Comparison of ENCODE assay signal across 19 cellular contexts in the genomic region with DNA sequence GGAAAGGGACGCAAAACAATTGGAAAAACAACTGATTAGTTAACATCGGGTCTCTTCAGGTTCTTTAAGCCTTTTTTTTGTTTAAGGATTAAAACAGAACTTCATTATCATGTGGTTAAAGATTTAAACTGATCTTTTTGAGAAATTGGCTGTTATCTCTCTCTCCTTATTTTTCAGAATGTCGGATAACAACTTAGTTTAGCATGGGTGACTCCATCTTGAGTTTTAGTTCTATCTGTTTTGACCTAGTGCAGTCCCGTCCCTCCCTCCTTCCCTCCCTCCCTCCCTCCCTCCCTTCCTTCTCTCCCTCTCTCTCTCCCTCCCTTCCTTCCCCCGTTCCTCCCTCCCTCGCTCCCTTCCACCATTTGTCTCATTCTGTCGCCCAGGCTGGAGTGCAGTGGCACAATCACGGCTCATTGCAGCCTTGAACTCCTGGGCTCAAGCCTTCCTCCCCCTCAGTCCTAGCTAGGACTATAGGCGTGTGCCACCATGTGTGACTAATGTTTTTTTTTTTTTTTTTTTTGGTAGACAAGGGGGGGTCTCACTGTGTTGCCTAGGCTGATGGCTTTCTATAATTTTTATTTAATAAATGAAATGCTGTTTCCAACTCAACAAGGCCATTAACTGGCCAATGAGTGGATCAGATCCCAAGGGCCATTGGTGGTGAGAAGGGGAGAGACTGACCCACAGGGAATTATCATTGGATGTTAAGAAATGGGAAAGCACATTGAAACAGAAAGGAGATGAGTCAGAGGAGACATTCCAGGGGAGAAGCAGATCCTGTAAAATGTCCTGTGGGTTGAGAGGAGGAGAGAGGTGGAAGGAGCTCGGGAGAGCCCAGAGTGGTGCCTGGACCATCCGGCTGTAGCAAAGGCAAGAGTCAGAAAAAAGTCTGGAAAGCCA. TPM values are rescaled to one million over a fixed set of nuclear protein-coding genes. Genes with fewer than 3 reads are reported as not detected.
DNase-seq lines count a peak whose midpoint lies in the region; ATAC-seq, FAIRE-seq and TF ChIP-seq lines count a peak whose summit lies in the region.
"Had no signal": no experiment of that assay in that cellular context is flagged by ENCODE, and none has a peak within 500 bp of the region (broad histone marks: within the 10 kb centered on the region; RNA-seq: fewer than 3 reads in every experiment).

No MANE protein-coding gene starts in this region.

- no peak for ATAC-seq in K562
- ATAC-seq in aorta (ENCODE audit: low FRiP score): no peak
- ATAC-seq: left ventricle myocardium superior had no signal

- no peaks in the 10 kb centered on the region for H3K27me3 Mint-ChIP-seq in CD4-positive, alpha-beta memory T cell
- H3K27me3 Mint-ChIP-seq: B cell had no signal

- POLR2A ChIA-PET in CD4-positive, alpha-beta memory T cell (lab: Charles Lee; ENCODE audit: partially characterized antibody): interaction anchor here (1.4 kb wide), 1 partner anchor 112 kb away, joined by 3 read pairs; a partner anchor contains a TSS
- POLR2A ChIA-PET in K562 (lab: Yijun Ruan, JAX): interaction anchor here (1.0 to 1.2 kb wide), 2 partner anchors 12 to 18 kb away, joined by 3 to 5 read pairs; no protein-coding TSS in a partner anchor

- H3K79me2 ChIP-seq in K562 (ENCODE audit: control insufficient read depth, insufficient read depth, low read length): no peaks in the 10 kb centered on the region
- no peaks in the 10 kb centered on the region for H3K79me2 ChIP-seq in keratinocyte (ENCODE audit: control insufficient read depth, insufficient read depth, low read length)
- no peaks in the 10 kb centered on the region for H3K79me2 ChIP-seq in Karpas-422 (ENCODE audit: low read length)

- TF ChIP-seq EP300 in K562 (IDR thresholded peaks at IDR 0.05; ENCODE audit: low read length) (no peak), sigmoid colon (IDR thresholded peaks at IDR 0.05) (no peak)

- H3K9ac ChIP-seq in K562 (ENCODE audit: insufficient read depth in 1 of 2, low read depth in 2 of 2, low read length in 2 of 2) (no peak overlapping the region), keratinocyte (ENCODE audit: control insufficient read depth, extremely low read depth, insufficient read depth, low read length) (no peak overlapping the region), Karpas-422 (ENCODE audit: low read length) (no peak overlapping the region)

- in situ Hi-C loops in K562 (cut with MboI): no loop called here

- peaks cover 12% of the 10 kb centered on the region for H3K4me1 ChIP-seq in CD4-positive, alpha-beta memory T cell (ENCODE audit: insufficient read depth, low read length)
- H3K4me1 ChIP-seq in K562 (replicated peaks in 1 of 2; ENCODE audit: control insufficient read depth in 2 of 2, insufficient read depth in 2 of 2, low read length in 2 of 2): peaks cover 0 to 12% of the 10 kb centered on the region in 2 experiments; a peak in 4 of 5 replicates
- H3K4me1 ChIP-seq in keratinocyte (ENCODE audit: control insufficient read depth, extremely low read depth, insufficient read depth, low read length): peaks cover 22% of the 10 kb centered on the region
- peaks cover 0 to 13% (median 4%) of the 10 kb centered on the region in 4 donors for H3K4me1 ChIP-seq in sigmoid colon
- no peaks in the 10 kb centered on the region for H3K4me1 ChIP-seq in aorta (ENCODE audit: control insufficient read depth in 1 of 2, insufficient read depth in 2 of 2, low read length in 2 of 2)
- peaks cover 12% of the 10 kb centered on the region for H3K4me1 ChIP-seq in Karpas-422 (ENCODE audit: low read length)

- TF ChIP-seq POLR2A in K562 (conservative IDR thresholded peaks at IDR 0.05) (no peak), sigmoid colon (IDR thresholded peaks at IDR 0.05) (no peak)

- FAIRE-seq in K562 (lab: Jason Lieb, UNC) (no peak), keratinocyte (lab: Jason Lieb, UNC) (peak; percentile 72)

- peak overlapping the region in 1 of 8 donors; percentile 29 for H3K4me3 Mint-ChIP-seq in CD4-positive, alpha-beta memory T cell
- H3K4me3 Mint-ChIP-seq: B cell had no signal

- no peaks in the 10 kb centered on the region for H3K9me3 Mint-ChIP-seq in CD4-positive, alpha-beta memory T cell
- H3K9me3 Mint-ChIP-seq: nephron had no signal

- H3K9me1 ChIP-seq in K562 (ENCODE audit: control insufficient read depth, insufficient read depth, low read length) (no peaks in the 10 kb centered on the region), keratinocyte (ENCODE audit: control insufficient read depth, extremely low read depth, insufficient read depth, low read length) (no peaks in the 10 kb centered on the region)

- peaks cover 0 to 11% of the 10 kb centered on the region in 2 donors for H3K36me3 Mint-ChIP-seq in CD4-positive, alpha-beta memory T cell

- CTCF ChIA-PET in CD4-positive, alpha-beta memory T cell (lab: Charles Lee; ENCODE audit: partially characterized antibody): no interaction called here
- CTCF ChIA-PET in K562 (lab: Yijun Ruan, JAX; ENCODE audit: low intra/inter-chr PET ratio): interaction anchor here (0.5 kb wide), 1 partner anchor 36 kb away, joined by 4 read pairs; no protein-coding TSS in a partner anchor

- dilution Hi-C loops in keratinocyte (cut with MboI; ENCODE audit: extremely low pct_ligation_motif_present, low sequenced_read_pairs): no loop called here

- H3K27ac Mint-ChIP-seq in CD4-positive, alpha-beta memory T cell: peak overlapping the region in 4 of 7 donors; percentile 57 to 83 (median 80)
- H3K27ac Mint-ChIP-seq: B cell had no signal

- BruUV-seq in K562 (replicated peaks; lab: Mats Ljungman, UMichigan): no TSS peak

- H4K20me1 ChIP-seq in K562 (replicated peaks; ENCODE audit: control insufficient read depth, insufficient read depth, low read length) (no peaks in the 10 kb centered on the region), keratinocyte (ENCODE audit: control insufficient read depth, extremely low read depth, insufficient read depth, low read length) (no peaks in the 10 kb centered on the region), Karpas-422 (ENCODE audit: insufficient read depth, low read depth, low read length) (no peaks in the 10 kb centered on the region)

- no peak overlapping the region for H3K4me3 ChIP-seq in CD4-positive, alpha-beta memory T cell (ENCODE audit: low read length in 2 of 2)
- H3K4me3 ChIP-seq in K562 (no peak overlapping the region), keratinocyte (ENCODE audit: control insufficient read depth in 2 of 3, extremely low read depth in 1 of 3, insufficient read depth in 2 of 3, low read depth in 1 of 3, low read length in 3 of 3) (no peak overlapping the region), sigmoid colon (no peak overlapping the region), aorta (ENCODE audit: low read length in 2 of 2) (no peak overlapping the region), Karpas-422 (ENCODE audit: low read length) (no peak overlapping the region)
- H3K4me3 ChIP-seq: SJSA1, thoracic aorta had no signal

- peaks cover 7 to 29% (median 17%) of the 10 kb centered on the region in 4 donors for H3K4me1 Mint-ChIP-seq in CD4-positive, alpha-beta memory T cell

- intact Hi-C loops in CD4-positive, alpha-beta memory T cell (cut with micrococcal nuclease): no loop called here
- intact Hi-C loops in K562 (cut with micrococcal nuclease) (no loop called here), sigmoid colon (cut with DNase I) (no loop called here), aorta (cut with DNase I) (no loop called here)

- H3K36me3 ChIP-seq in CD4-positive, alpha-beta memory T cell (ENCODE audit: insufficient read depth, low read length): no peaks in the 10 kb centered on the region
- H3K36me3 ChIP-seq in K562 (ENCODE audit: control insufficient read depth, insufficient read depth, low read length): no peaks in the 10 kb centered on the region
- peaks cover 3% of the 10 kb centered on the region in 2 experiments for H3K36me3 ChIP-seq in keratinocyte (ENCODE audit: control insufficient read depth in 2 of 2, extremely low read depth in 1 of 2, insufficient read depth in 2 of 2, low read length in 2 of 2)
- no peaks in the 10 kb centered on the region for H3K36me3 ChIP-seq in sigmoid colon
- no peaks in the 10 kb centered on the region for H3K36me3 ChIP-seq in aorta (ENCODE audit: control insufficient read depth in 1 of 2, insufficient read depth in 2 of 2, low read length in 1 of 2)
- no peaks in the 10 kb centered on the region for H3K36me3 ChIP-seq in Karpas-422 (ENCODE audit: insufficient read depth, low read length)
- H3K36me3 ChIP-seq: SJSA1, thoracic aorta had no signal

- H3K9me2 ChIP-seq in Karpas-422 (replicated peaks; ENCODE audit: insufficient read depth, low read length): no peaks in the 10 kb centered on the region

- no peak overlapping the region for H3K27ac ChIP-seq in CD4-positive, alpha-beta memory T cell (ENCODE audit: low read depth, low read length)
- H3K27ac ChIP-seq in K562 (ENCODE audit: extremely low read depth, low read depth, low read length) (no peak overlapping the region), keratinocyte (ENCODE audit: control insufficient read depth, insufficient read depth, low read length) (peak overlapping the region; percentile 49), sigmoid colon (no peak overlapping the region), aorta (ENCODE audit: low read depth in 1 of 2, low read length in 2 of 2) (no peak overlapping the region), Karpas-422 (ENCODE audit: low read length) (no peak overlapping the region)
- H3K27ac ChIP-seq: SJSA1, thoracic aorta had no signal

- H3K4me2 ChIP-seq in K562 (ENCODE audit: insufficient read depth, low read length) (no peak overlapping the region), keratinocyte (ENCODE audit: control insufficient read depth, extremely low read depth, insufficient read depth, low read depth, low read length) (peak overlapping the region; percentile 40), Karpas-422 (ENCODE audit: low read depth, low read length, poor library complexity, severe bottlenecking) (no peak overlapping the region)

- H3K9me3 ChIP-seq in CD4-positive, alpha-beta memory T cell (ENCODE audit: control insufficient read depth in 1 of 2, low read length in 2 of 2): no peaks in the 10 kb centered on the region
- H3K9me3 ChIP-seq in K562 (replicated peaks; ENCODE audit: control insufficient read depth, insufficient read depth, low read depth, low read length): no peaks in the 10 kb centered on the region
- H3K9me3 ChIP-seq in keratinocyte (ENCODE audit: control insufficient read depth, low read depth, low read length): no peaks in the 10 kb centered on the region
- H3K9me3 ChIP-seq in sigmoid colon: no peaks in the 10 kb centered on the region
- H3K9me3 ChIP-seq in aorta (ENCODE audit: control insufficient read depth, low read length): no peaks in the 10 kb centered on the region
- no peaks in the 10 kb centered on the region for H3K9me3 ChIP-seq in Karpas-422 (ENCODE audit: low read length)
- H3K9me3 ChIP-seq: SJSA1, thoracic aorta had no signal

- 40% methylated on average over 10 of the region's 11 CpGs for WGBS in K562 (ENCODE audit: insufficient coverage, low coverage, missing lambda C conversion rate)
- WGBS in sigmoid colon, 2 donors: 85 to 89% methylated on average over 11 of the region's 11 CpGs
- WGBS in aorta, 2 donors: 70 to 74% methylated on average over 11 of the region's 11 CpGs

- H3K27me3 ChIP-seq in CD4-positive, alpha-beta memory T cell (ENCODE audit: insufficient read depth, low read length): no peaks in the 10 kb centered on the region
- H3K27me3 ChIP-seq in K562 (ENCODE audit: control insufficient read depth in 2 of 2, insufficient read depth in 2 of 2, low read length in 2 of 2): no peaks in the 10 kb centered on the region
- no peaks in the 10 kb centered on the region for H3K27me3 ChIP-seq in keratinocyte (ENCODE audit: control insufficient read depth, extremely low read depth, insufficient read depth, low read length)
- no peaks in the 10 kb centered on the region for H3K27me3 ChIP-seq in sigmoid colon
- H3K27me3 ChIP-seq in aorta (ENCODE audit: control insufficient read depth in 1 of 2, insufficient read depth in 2 of 2, low read length in 1 of 2): no peaks in the 10 kb centered on the region
- H3K27me3 ChIP-seq in Karpas-422 (ENCODE audit: low read length): no peaks in the 10 kb centered on the region
- H3K27me3 ChIP-seq: SJSA1 had no signal

- DNase-seq in CD4-positive, alpha-beta memory T cell: no peak
- peak; percentile 49 for DNase-seq in HCEC 1CT
- DNase-seq in K562 (ENCODE audit: extremely low read depth in 1 of 4, low spot score in 3 of 4): peak in 2 of 4 experiments; percentile 13 to 20
- DNase-seq in keratinocyte (ENCODE audit: low read depth, low spot score): no peak
- DNase-seq in sigmoid colon: no peak
- DNase-seq in aorta: no peak
- DNase-seq in Karpas-422: no peak
- DNase-seq in GM19238 (ENCODE audit: insufficient read length, low spot score): no peak
- DNase-seq: activated naive CD4-positive, alpha-beta T cell treated with Interleukin-2 at 50 U/mL for 16 hours; central memory CD4-positive, alpha-beta T cell; DND-41; left ventricle myocardium superior; NCI-H1048; NCI-H2171 treated with DMSO at 0.1 percent for 48 hours; NK-92 treated with Interleukin-12 subunit alpha and Interleukin-12 subunit beta, amount 100 ng/mL, for 24 hours had no signal

- TF ChIP-seq CTCF in K562 (IDR thresholded peaks at IDR 0.05 in 2 of 3, conservative IDR thresholded peaks at IDR 0.05 in 1 of 3; ENCODE audit: insufficient read depth in 2 of 3, low read depth in 1 of 3, low read length in 3 of 3): no peak
- no peak for TF ChIP-seq CTCF in keratinocyte (optimal IDR thresholded peaks at IDR 0.05 in 1 of 3, IDR thresholded peaks at IDR 0.05 in 1 of 3, conservative IDR thresholded peaks at IDR 0.05 in 1 of 3; ENCODE audit: extremely low read depth in 1 of 3, insufficient read depth in 2 of 3, low read length in 3 of 3)
- TF ChIP-seq CTCF in sigmoid colon (IDR thresholded peaks at IDR 0.05): no peak

- H2AFZ ChIP-seq in K562 (ENCODE audit: low read depth, low read length) (no peak overlapping the region), keratinocyte (ENCODE audit: control insufficient read depth, low read length) (no peak overlapping the region), Karpas-422 (ENCODE audit: low read length) (no peak overlapping the region)

- TF ChIP-seq RAD21 in K562 (CRISPR knock-in tag; conservative IDR thresholded peaks at IDR 0.05 in 1 of 2, IDR thresholded peaks at IDR 0.05 in 1 of 2): no peak

RNA-seq across cellular contexts. Expression of a gene that starts 13.6 kb away (rescaled TPM):
- total RNA-seq in CD4-positive, alpha-beta memory T cell: 10 to 100 TPM; 26.2 to 27.2 TPM
- 10 to 100 TPM; 28.1 to 41.6 TPM for polyA plus RNA-seq in CD4-positive, alpha-beta memory T cell
- total RNA-seq in K562 (2011; cell fraction: chromatin; rRNA removed; ENCODE audit: low replicate concordance): 5.4 and 22.3 TPM in 2 replicates
- 18.4 and 20.8 TPM in 2 replicates for total RNA-seq in K562 (2011; cell fraction: nucleolus; rRNA removed)
- total RNA-seq in K562 (2011; cell fraction: nucleoplasm; rRNA removed): 18.6 and 21.4 TPM in 2 replicates
- total RNA-seq in K562 (2014; rRNA removed): 11.5 and 14.8 TPM in 2 replicates
- total RNA-seq in K562 (2014; rRNA removed; fragmentation: Illumina TruSeq; extraction: Trizol): 14.4 and 16.5 TPM in 2 replicates
- 24.6 and 26.0 TPM in 2 replicates for total RNA-seq in K562 (2015; rRNA removed; fragmentation: Illumina TruSeq; extraction: Trizol)
- 28.2 and 30.7 TPM in 2 replicates for total RNA-seq in K562 (2021)
- polyA plus RNA-seq in K562 (2011; rRNA removed): 18.9 and 22.7 TPM in 2 replicates
- 27.6 and 36.1 TPM in 2 replicates for polyA plus RNA-seq in K562 (2011; cell fraction: cytosol; rRNA removed)
- 19.6 and 25.1 TPM in 2 replicates for polyA plus RNA-seq in K562 (2011; cell fraction: nucleus; rRNA removed)
- polyA plus RNA-seq in K562 (2012): 23.7 and 26.4 TPM in 2 replicates
- polyA plus RNA-seq in K562 (2014; fragmentation: Illumina TruSeq; extraction: Trizol): 23.7 and 28.2 TPM in 2 replicates
- polyA plus RNA-seq in K562 (2014; fragmentation: Nextera tagmentation; extraction: Ambion mirVana): 1 to 10 TPM; 5.4 to 9.7 TPM
- 24.1 and 26.2 TPM in 2 replicates for polyA plus RNA-seq in K562 (2014; rRNA removed)
- polyA minus RNA-seq in K562 (2011; rRNA and poly(A)+ RNA removed): 12.4 and 16.0 TPM in 2 replicates
- 16.0 and 18.0 TPM in 2 replicates for polyA minus RNA-seq in K562 (2011; cell fraction: cytosol; rRNA and poly(A)+ RNA removed)
- polyA minus RNA-seq in K562 (2011; cell fraction: nucleus; rRNA and poly(A)+ RNA removed): 5.7 and 7.8 TPM in 2 replicates
- polyA plus RNA-seq in keratinocyte: 61.1 to 93.0 TPM (median 71.1 TPM) in 3 replicates
- polyA plus RNA-seq in keratinocyte (2011; ENCODE audit: low read depth): 5.8 TPM
- polyA plus RNA-seq in keratinocyte (2011; cell fraction: cytosol; rRNA removed): 62.2 and 89.3 TPM in 2 replicates
- polyA plus RNA-seq in keratinocyte (2011; cell fraction: nucleus; rRNA removed): 43.7 and 54.2 TPM in 2 replicates
- polyA plus RNA-seq in keratinocyte (2012; ENCODE audit: low replicate concordance): 37.3 and 78.3 TPM in 2 replicates
- polyA minus RNA-seq in keratinocyte: 77.2 to 120 TPM (median 120 TPM) in 3 replicates
- 138 TPM for polyA minus RNA-seq in keratinocyte (2011; cell fraction: cytosol; rRNA and poly(A)+ RNA removed)
- polyA minus RNA-seq in keratinocyte (2011; cell fraction: nucleus; rRNA and poly(A)+ RNA removed): 39.0 and 43.5 TPM in 2 replicates
- 10 to 100 TPM in 3 of 4 donors, 1 to 10 TPM in 1; 8.9 to 11.1 (median 10.4) TPM for total RNA-seq in sigmoid colon
- 100 to 1,000 TPM in 1 of 3 donors, 10 to 100 TPM in 2; 76.3 to 160 (median 96.9) TPM for polyA plus RNA-seq in sigmoid colon
- 10 to 100 TPM; 12.4 to 15.0 TPM for total RNA-seq in aorta
- 10 to 100 TPM; 13.4 to 21.8 TPM for polyA plus RNA-seq in aorta
- 9.9 and 18.7 TPM in 2 replicates for total RNA-seq in Karpas-422 (2014; rRNA removed; shearing (Covaris generic); ENCODE audit: low replicate concordance)

RNA-seq across cellular contexts. Expression of a gene that starts 54.7 kb away (rescaled TPM):
- 10 to 100 TPM; 71.2 to 72.4 TPM for total RNA-seq in CD4-positive, alpha-beta memory T cell
- 1 to 10 TPM in 1 of 2 donors, under 1 TPM in 1; 0.55 to 8.1 TPM for polyA plus RNA-seq in CD4-positive, alpha-beta memory T cell
- total RNA-seq in K562 (2011; cell fraction: chromatin; rRNA removed; ENCODE audit: low replicate concordance): 128 and 310 TPM in 2 replicates
- 120 and 148 TPM in 2 replicates for total RNA-seq in K562 (2011; cell fraction: nucleolus; rRNA removed)
- total RNA-seq in K562 (2011; cell fraction: nucleoplasm; rRNA removed): 89.0 and 102 TPM in 2 replicates
- total RNA-seq in K562 (2014; rRNA removed) (13.2 and 17.2 TPM in 2 replicates), K562 (2014; rRNA removed; fragmentation: Illumina TruSeq; extraction: Trizol) (4.9 and 7.0 TPM in 2 replicates), K562 (2015; rRNA removed; fragmentation: Illumina TruSeq; extraction: Trizol) (7.0 and 7.7 TPM in 2 replicates), K562 (2021) (31.2 and 35.7 TPM in 2 replicates), sigmoid colon (10 to 100 TPM in 1 of 4 donors, 1 to 10 TPM in 3; 7.7 to 16.9 (median 9.0) TPM), aorta (10 to 100 TPM; 11.9 to 28.8 TPM)
- polyA plus RNA-seq in K562 (2011; rRNA removed) (14.7 and 22.4 TPM in 2 replicates), K562 (2014; fragmentation: Illumina TruSeq; extraction: Trizol) (20.5 and 22.0 TPM in 2 replicates), K562 (2014; fragmentation: Nextera tagmentation; extraction: Ambion mirVana) (under 1 TPM; 0.39 to 0.73 TPM), K562 (2014; rRNA removed) (20.9 and 23.7 TPM in 2 replicates), keratinocyte (43.3 to 78.0 TPM (median 45.0 TPM) in 3 replicates), sigmoid colon (10 to 100 TPM; 10.2 to 75.3 (median 20.6) TPM), aorta (1 to 10 TPM; 4.6 to 7.0 TPM)
- polyA plus RNA-seq in K562 (2011; cell fraction: cytosol; rRNA removed): 15.6 and 18.8 TPM in 2 replicates
- 187 and 251 TPM in 2 replicates for polyA plus RNA-seq in K562 (2011; cell fraction: nucleus; rRNA removed)
- polyA plus RNA-seq in K562 (2012): 14.4 and 17.4 TPM in 2 replicates
- polyA minus RNA-seq in K562 (2011; rRNA and poly(A)+ RNA removed): 18.8 and 19.6 TPM in 2 replicates
- polyA minus RNA-seq in K562 (2011; cell fraction: cytosol; rRNA and poly(A)+ RNA removed): 19.1 and 27.6 TPM in 2 replicates
- polyA minus RNA-seq in K562 (2011; cell fraction: nucleus; rRNA and poly(A)+ RNA removed): 48.7 and 51.2 TPM in 2 replicates
- 43.1 TPM for polyA plus RNA-seq in keratinocyte (2011; ENCODE audit: low read depth)
- 39.3 and 57.7 TPM in 2 replicates for polyA plus RNA-seq in keratinocyte (2011; cell fraction: cytosol; rRNA removed)
- polyA plus RNA-seq in keratinocyte (2011; cell fraction: nucleus; rRNA removed): 283 and 333 TPM in 2 replicates
- 49.7 and 77.8 TPM in 2 replicates for polyA plus RNA-seq in keratinocyte (2012; ENCODE audit: low replicate concordance)
- polyA minus RNA-seq in keratinocyte: 101 to 338 TPM (median 132 TPM) in 3 replicates
- polyA minus RNA-seq in keratinocyte (2011; cell fraction: cytosol; rRNA and poly(A)+ RNA removed): 94.4 TPM
- polyA minus RNA-seq in keratinocyte (2011; cell fraction: nucleus; rRNA and poly(A)+ RNA removed): 224 and 276 TPM in 2 replicates
- total RNA-seq in Karpas-422 (2014; rRNA removed; shearing (Covaris generic); ENCODE audit: low replicate concordance): 3.9 and 6.1 TPM in 2 replicates
